8 cellular contexts compared by ENCODE assay signal in the genomic region with DNA sequence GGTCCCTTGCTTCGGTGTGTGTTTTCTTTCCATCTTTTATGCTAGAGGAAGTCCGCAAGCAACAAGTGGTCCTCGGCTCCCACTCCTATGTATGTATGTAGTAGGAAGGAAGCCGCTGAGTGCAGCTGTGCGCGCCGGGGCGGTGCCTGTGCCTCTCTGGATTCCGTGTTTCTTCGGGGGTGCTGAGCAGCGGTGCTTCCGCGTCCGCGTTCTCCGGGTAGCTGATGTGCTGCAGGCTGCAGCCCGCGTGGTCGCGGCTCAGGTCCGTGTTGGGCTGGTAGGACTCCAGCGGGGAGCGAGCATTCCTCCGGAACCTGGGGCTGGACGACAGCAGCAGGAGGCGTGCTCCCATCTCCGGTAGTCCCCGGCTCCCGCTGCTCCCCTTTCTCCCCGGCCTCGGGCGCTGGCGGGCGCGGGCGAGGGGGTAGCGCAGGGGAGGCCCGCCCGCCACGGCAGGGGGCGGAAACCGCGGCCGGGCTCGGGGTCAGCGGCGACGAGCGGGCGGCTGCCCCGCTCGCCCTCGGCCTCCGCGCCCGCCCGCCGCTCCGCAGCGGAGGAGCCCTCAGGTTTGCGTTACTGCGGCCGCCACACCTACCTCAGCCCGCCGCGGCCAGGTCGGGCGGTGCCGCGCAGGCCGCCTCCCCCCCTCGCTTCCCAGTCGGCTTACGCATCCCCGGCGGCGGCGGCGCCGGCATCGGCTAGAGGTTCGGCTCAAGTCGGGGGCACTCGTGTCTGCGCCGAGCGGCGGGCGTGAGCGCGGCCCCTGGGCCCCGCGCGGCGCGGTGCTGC. TPM values are rescaled to one million over a fixed set of nuclear protein-coding genes. Genes with fewer than 3 reads are reported as not detected.
DNase-seq lines count a peak whose midpoint lies in the region; ATAC-seq and TF ChIP-seq lines count a peak whose summit lies in the region.

No MANE protein-coding gene starts in this region.

- H3K4me3 ChIP-seq in BE2C (ENCODE audit: low read depth, low read length) (peak overlapping the region; percentile 44), epithelial cell of esophagus (ENCODE audit: low read length) (peak overlapping the region; percentile 70), muscle layer of duodenum (ENCODE audit: low read depth in 1 of 2, low read length in 2 of 2) (peak overlapping the region; percentile 62 to 86)

- peak; percentile 69 for TF ChIP-seq POLR2A in GM19099 (IDR thresholded peaks at IDR 0.05; ENCODE audit: extremely low read depth, insufficient read length, low read depth)

- no peaks in the 10 kb centered on the region; the same call in 1 of the 2 replicates for H3K4me1 ChIP-seq in BE2C
- peaks cover 6 to 46% of the 10 kb centered on the region in 2 donors for H3K4me1 ChIP-seq in muscle layer of duodenum (ENCODE audit: control insufficient read depth in 1 of 2, insufficient read depth in 2 of 2, low read length in 2 of 2)

- peaks cover 94% of the 10 kb centered on the region for H3K27me3 ChIP-seq in BE2C
- no peaks in the 10 kb centered on the region for H3K27me3 ChIP-seq in muscle layer of duodenum (ENCODE audit: low read depth, low read length)

- DNase-seq in BE2C (peak; percentile 24), NCI-H82 (lab: John Stamatoyannopoulos, UW) (peak; percentile 93), epithelial cell of esophagus (ENCODE audit: low read depth) (peak; percentile 92)
- peak; percentile 20 for DNase-seq in activated CD8-positive, alpha-beta memory T cell treated with anti-CD3 and anti-CD28 coated beads, Interleukin-2, amount 50 U/mL, for 1 hour (ENCODE audit: extremely low read depth)
- peak; percentile 47 for DNase-seq in stimulated activated CD8-positive, alpha-beta memory T cell treated with anti-CD3 and anti-CD28 coated beads, Interleukin-7, amount 100 ng/mL, for 24 hours (ENCODE audit: low read depth)

- H3K27ac ChIP-seq in muscle layer of duodenum (ENCODE audit: low read length): peak overlapping the region; percentile 30

- H3K9me3 ChIP-seq in BE2C (peaks cover 7% of the 10 kb centered on the region), muscle layer of duodenum (ENCODE audit: control insufficient read depth in 1 of 2, low read length in 2 of 2) (no peaks in the 10 kb centered on the region)

- TF ChIP-seq CTCF in BE2C (IDR thresholded peaks at IDR 0.05; ENCODE audit: low read depth, low read length): no peak
- no peak for TF ChIP-seq CTCF in epithelial cell of esophagus (IDR thresholded peaks at IDR 0.05; ENCODE audit: insufficient read depth, low read depth, low read length, missing control alignments)

- H3K36me3 ChIP-seq in BE2C: no peaks in the 10 kb centered on the region
- no peaks in the 10 kb centered on the region for H3K36me3 ChIP-seq in muscle layer of duodenum (ENCODE audit: control insufficient read depth in 1 of 2, insufficient read depth in 2 of 2, low read length in 2 of 2)

- ATAC-seq in HG03280 (IDR thresholded peaks at IDR 0.05; ENCODE audit: unreplicated experiment): peak; percentile 46

RNA-seq across cellular contexts. Expression of a gene that starts 0.5 kb away (rescaled TPM):
- polyA plus RNA-seq in BE2C (2012; ENCODE audit: insufficient read depth, insufficient read length, low read depth): not detected

RNA-seq across cellular contexts. Expression of a gene that starts 0.7 kb away (rescaled TPM):
- 0.17 TPM for polyA plus RNA-seq in BE2C (2012; ENCODE audit: insufficient read depth, insufficient read length, low read depth)

Comparison
In these comparisons a context has a peak if more than half of its experiments do, and no peak if none do; other contexts are left out.
1. Peak in every context shown above with its lines: DNase-seq, ATAC-seq, H3K4me3 ChIP-seq and H3K27ac ChIP-seq.
2. DNase-seq: peak in every context shown above with its lines; median percentile 93 in NCI-H82; 92 in epithelial cell of esophagus; 47 in stimulated activated CD8-positive, alpha-beta memory T cell treated with anti-CD3 and anti-CD28 coated beads, Interleukin-7, amount 100 ng/mL, for 24 hours; 24 in BE2C; 20 in activated CD8-positive, alpha-beta memory T cell treated with anti-CD3 and anti-CD28 coated beads, Interleukin-2, amount 50 U/mL, for 1 hour.